Comparison of ENCODE assay signal across 2 cellular contexts in genomic region chr7:137619181-137619580, GRCh38.
TF ChIP-seq lines count a peak whose summit lies in the region.

No MANE protein-coding gene starts in this region.

TF ChIP-seq in WTC11, 78 proteins besides CTCF, POLR2A, EP300 and RAD21 (continued from another document):
- no peak for TF ChIP-seq TEAD4 (CRISPR knock-in tag; IDR thresholded peaks at IDR 0.05)
- no peak for TF ChIP-seq USF1 (CRISPR knock-in tag; IDR thresholded peaks at IDR 0.05)
- no peak for TF ChIP-seq ZNF423 (CRISPR knock-in tag; IDR thresholded peaks at IDR 0.05)
- no peak for TF ChIP-seq ZNF532 (CRISPR knock-in tag; IDR thresholded peaks at IDR 0.05; ENCODE audit: borderline replicate concordance)
- no peak for TF ChIP-seq NFYB (CRISPR knock-in tag; conservative IDR thresholded peaks at IDR 0.05; ENCODE audit: low read depth)
- no peak for TF ChIP-seq MXD4 (CRISPR knock-in tag; IDR thresholded peaks at IDR 0.05; ENCODE audit: borderline replicate concordance)
- no peak for TF ChIP-seq ZNF263 (CRISPR knock-in tag; IDR thresholded peaks at IDR 0.05; ENCODE audit: low read depth)
- no peak for TF ChIP-seq ZNF219 (CRISPR knock-in tag; IDR thresholded peaks at IDR 0.05; ENCODE audit: borderline replicate concordance)
- no peak for TF ChIP-seq MYBL2 (CRISPR knock-in tag; IDR thresholded peaks at IDR 0.05)
- no peak for TF ChIP-seq ZBTB43 (CRISPR knock-in tag; IDR thresholded peaks at IDR 0.05)

TF ChIP-seq in HepG2, 621 proteins besides CTCF, POLR2A, EP300 and RAD21 (continued from another document):
- TF ChIP-seq HMGA1 (CRISPR knock-in tag; conservative IDR thresholded peaks at IDR 0.05) (no peak), YEATS2 (CRISPR knock-in tag; IDR thresholded peaks at IDR 0.05; ENCODE audit: borderline replicate concordance) (no peak), ZMAT3 (CRISPR knock-in tag; conservative IDR thresholded peaks at IDR 0.05) (no peak), JARID2 (CRISPR knock-in tag; IDR thresholded peaks at IDR 0.05; ENCODE audit: insufficient replicate concordance) (no peak)
TF ChIP-seq in HepG2: peak in this region for 0.
